ENCODE assay signal across 22 cellular contexts in genomic region chr7:148464932-148465331, GRCh38.
"Had no signal": no experiment of that assay in that cellular context is flagged by ENCODE, and none has a peak within 500 bp of the region (broad histone marks: within the 10 kb centered on the region; RNA-seq: fewer than 3 reads in every experiment).

No MANE protein-coding gene starts in this region.

- H3K9ac ChIP-seq: SK-N-SH had no signal

- H3K4me3 Mint-ChIP-seq: IgD-negative memory B cell had no signal

- ATAC-seq: Panc1, PC-3 had no signal

- FAIRE-seq: HTR-8/SVneo had no signal

- H3K36me3 Mint-ChIP-seq: IgD-negative memory B cell had no signal

- DNase-seq: KBM-7, NCI-H1092, NCI-H1105 treated with DMSO at 0.1 percent for 48 hours, NCI-H1417 treated with DMSO at 0.1 percent for 48 hours, NCI-H146, NCI-H187 treated with DMSO at 0.1 percent for 48 hours, NCI-H2081, NCI-H2107, NCI-H2227 treated with DMSO at 0.1 percent for 48 hours, NCI-H510A, NCI-H524 treated with DMSO at 0.1 percent for 48 hours, NCI-H69, NCI-H774, PC-3, SHP77, SK-N-SH, SW 1271 had no signal

- H3K4me2 ChIP-seq: SK-N-SH had no signal

- H3K27ac ChIP-seq: HL-60, RWPE1 had no signal

- H3K9me3 ChIP-seq: SK-N-SH had no signal
